In genomic region chr7:144873316-144873845, GRCh38 we compare ENCODE assay signal across 34 cellular contexts.
"Had no signal": no experiment of that assay in that cellular context is flagged by ENCODE, and none has a peak within 500 bp of the region (broad histone marks: within the 10 kb centered on the region; RNA-seq: fewer than 3 reads in every experiment).

No MANE protein-coding gene starts in this region.

- H3K4me3 ChIP-seq: ascending aorta, cardiac muscle cell, MG63, PC-9, SK-N-MC had no signal

- H3K4me3 Mint-ChIP-seq: activated CD4-positive, alpha-beta T cell treated with anti-CD3 and anti-CD28 coated beads, Interleukin-2, amount 10 ng/mL, durations not matched to agents 24 days and 14 days; activated CD8-positive, alpha-beta T cell treated with anti-CD3 and anti-CD28 coated beads for 36 hours; activated naive CD4-positive, alpha-beta T cell treated with anti-CD3 and anti-CD28 coated beads, Interleukin-2, amount 50 U/mL, for 24 hours; activated naive CD8-positive, alpha-beta T cell treated with anti-CD3 and anti-CD28 coated beads, Interleukin-2, amount 10 ng/mL, durations not matched to agents 7 days and 5 days; activated T-cell treated with anti-CD3 and anti-CD28 coated beads, Interleukin-2, amount 50 U/mL, for 72 hours; activated T-helper 17 cell treated with anti-CD3 and anti-CD28 coated beads, Interleukin-2, amount 50 U/mL, for 72 hours; central memory CD8-positive, alpha-beta T cell had no signal

- H3K9me3 Mint-ChIP-seq: activated CD4-positive, alpha-beta T cell treated with anti-CD3 and anti-CD28 coated beads, Interleukin-2, amount 10 ng/mL, durations not matched to agents 24 days and 14 days; activated CD8-positive, alpha-beta T cell treated with anti-CD3 and anti-CD28 coated beads for 36 hours; activated naive CD4-positive, alpha-beta T cell treated with anti-CD3 and anti-CD28 coated beads, Interleukin-2, amount 50 U/mL, for 24 hours; activated T-cell treated with anti-CD3 and anti-CD28 coated beads, Interleukin-2, amount 50 U/mL, for 72 hours; activated T-helper 17 cell treated with anti-CD3 and anti-CD28 coated beads, Interleukin-2, amount 50 U/mL, for 72 hours; central memory CD8-positive, alpha-beta T cell had no signal

- H3K27ac Mint-ChIP-seq: activated CD4-positive, alpha-beta T cell treated with anti-CD3 and anti-CD28 coated beads, Interleukin-2, amount 10 ng/mL, durations not matched to agents 24 days and 14 days; activated CD8-positive, alpha-beta T cell treated with anti-CD3 and anti-CD28 coated beads for 36 hours; activated naive CD4-positive, alpha-beta T cell treated with anti-CD3 and anti-CD28 coated beads, Interleukin-2, amount 50 U/mL, for 24 hours; activated naive CD8-positive, alpha-beta T cell treated with anti-CD3 and anti-CD28 coated beads, Interleukin-2, amount 10 ng/mL, durations not matched to agents 7 days and 5 days; activated T-cell treated with anti-CD3 and anti-CD28 coated beads, Interleukin-2, amount 50 U/mL, for 72 hours; activated T-helper 17 cell treated with anti-CD3 and anti-CD28 coated beads, Interleukin-2, amount 50 U/mL, for 72 hours had no signal

- H3K27me3 Mint-ChIP-seq: activated CD4-positive, alpha-beta T cell treated with anti-CD3 and anti-CD28 coated beads, Interleukin-2, amount 10 ng/mL, durations not matched to agents 24 days and 14 days; activated CD8-positive, alpha-beta T cell treated with anti-CD3 and anti-CD28 coated beads for 36 hours; activated naive CD4-positive, alpha-beta T cell treated with anti-CD3 and anti-CD28 coated beads, Interleukin-2, amount 50 U/mL, for 24 hours; activated naive CD8-positive, alpha-beta T cell treated with anti-CD3 and anti-CD28 coated beads, Interleukin-2, amount 10 ng/mL, durations not matched to agents 7 days and 5 days had no signal

- DNase-seq: activated CD4-positive, alpha-beta T cell treated with anti-CD3 and anti-CD28 coated beads, Interleukin-2, amount 10 ng/mL, durations not matched to agents 24 days and 14 days; activated CD4-positive, alpha-beta T cell treated with anti-CD3 and anti-CD28 coated beads, Interleukin-2, amount 50 U/mL, for 4 hours; activated CD8-positive, alpha-beta T cell treated with anti-CD3 and anti-CD28 coated beads for 36 hours; activated effector memory CD4-positive, alpha-beta T cell treated with anti-CD3 and anti-CD28 coated beads, Interleukin-2, amount 50 U/mL, for 16 hours; activated naive CD4-positive, alpha-beta T cell; activated naive CD8-positive, alpha-beta T cell treated with anti-CD3 and anti-CD28 coated beads, Interleukin-2, amount 10 ng/mL, durations not matched to agents 7 days and 5 days; activated T-cell treated with anti-CD3 and anti-CD28 coated beads, Interleukin-2, amount 50 U/mL, for 1 hour; activated T-cell treated with anti-CD3 and anti-CD28 coated beads, Interleukin-2, amount 50 U/mL, for 72 hours; amygdala; Karpas-422; KBM-7; MG63; NCI-H1092; NCI-H1436 treated with DMSO at 0.1 percent for 48 hours; NCI-H1694 treated with DMSO at 0.1 percent for 48 hours; NCI-H2029; NCI-H345; NCI-H526; NCI-H748 treated with DMSO at 0.1 percent for 48 hours; NK-92 treated with Interleukin-12 subunit alpha and Interleukin-12 subunit beta, amount 100 ng/mL, for 24 hours; PC-9; T-helper 1 cell; T-helper 2 cell; T-helper 9 cell; WERI-Rb-1 had no signal

- H3K4me1 Mint-ChIP-seq: activated naive CD4-positive, alpha-beta T cell treated with anti-CD3 and anti-CD28 coated beads, Interleukin-2, amount 50 U/mL, for 24 hours; activated T-helper 17 cell treated with anti-CD3 and anti-CD28 coated beads, Interleukin-2, amount 50 U/mL, for 72 hours had no signal

- H3K27ac ChIP-seq: ascending aorta, cardiac muscle cell, PC-9, RWPE1, SK-N-MC, WERI-Rb-1 had no signal

- H3K36me3 Mint-ChIP-seq: activated naive CD4-positive, alpha-beta T cell treated with anti-CD3 and anti-CD28 coated beads, Interleukin-2, amount 50 U/mL, for 24 hours; activated naive CD8-positive, alpha-beta T cell treated with anti-CD3 and anti-CD28 coated beads, Interleukin-2, amount 10 ng/mL, durations not matched to agents 7 days and 5 days had no signal

- H3K9me3 ChIP-seq: ascending aorta, MG63 had no signal

- H3K4me1 ChIP-seq: ascending aorta had no signal

- H3K27me3 ChIP-seq: ascending aorta, cardiac muscle cell, MG63 had no signal

- FAIRE-seq: RCC 7860 had no signal

- ATAC-seq: activated CD8-positive, alpha-beta T cell treated with anti-CD3 and anti-CD28 coated beads for 36 hours; activated T-cell treated with anti-CD3 and anti-CD28 coated beads, Interleukin-2, amount 50 U/mL, for 72 hours; activated T-helper 17 cell treated with anti-CD3 and anti-CD28 coated beads, Interleukin-2, amount 50 U/mL, for 72 hours; Right ventricle myocardium inferior had no signal

- H3K4me2 ChIP-seq: PC-9 had no signal

- H3K36me3 ChIP-seq: ascending aorta, cardiac muscle cell, MG63, WERI-Rb-1 had no signal
